Comparison of ENCODE assay signal across 16 cellular contexts in the genomic region with DNA sequence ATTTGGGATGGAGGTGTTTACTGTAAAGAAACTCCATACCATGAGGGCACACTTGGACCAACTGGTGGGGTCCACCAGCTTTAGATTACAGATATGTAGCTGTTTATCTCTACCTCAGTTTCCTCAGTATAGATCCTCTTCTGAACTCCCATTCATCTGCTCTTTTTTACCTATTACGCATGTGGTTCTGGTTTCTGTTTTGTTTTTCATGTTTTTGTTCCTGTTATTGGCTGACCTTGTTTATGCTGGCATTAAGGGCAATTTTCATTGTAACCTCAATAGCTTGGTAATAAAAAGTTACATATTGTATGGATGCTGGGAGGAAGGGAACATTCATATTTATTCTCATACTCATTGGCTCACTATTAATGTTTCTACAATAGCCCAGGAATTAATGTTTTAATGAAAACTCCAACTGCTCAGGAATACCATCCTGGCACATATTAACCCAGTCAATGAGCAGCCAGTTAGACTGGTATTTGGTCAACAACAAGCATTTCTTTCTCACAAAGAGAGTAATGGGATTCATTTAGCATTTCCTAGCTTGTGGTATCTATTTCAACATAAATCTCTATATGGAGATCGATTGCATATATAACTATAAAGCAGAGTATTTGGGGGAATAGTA.
DNase-seq lines count a peak whose midpoint lies in the region; ATAC-seq and TF ChIP-seq lines count a peak whose summit lies in the region.
"Had no signal": no experiment of that assay in that cellular context is flagged by ENCODE, and none has a peak within 500 bp of the region (broad histone marks: within the 10 kb centered on the region; RNA-seq: fewer than 3 reads in every experiment).

No MANE protein-coding gene starts in this region.

- no peak for TF ChIP-seq POLR2A in gastroesophageal sphincter (IDR thresholded peaks at IDR 0.05)

- no peak overlapping the region for H3K27ac ChIP-seq in gastroesophageal sphincter

- no peak overlapping the region for H3K4me3 ChIP-seq in gastroesophageal sphincter

- H3K27me3 ChIP-seq in gastroesophageal sphincter = no peaks in the 10 kb centered on the region

- peak; percentile 83 for ATAC-seq in GM18508 (IDR thresholded peaks at IDR 0.05; ENCODE audit: insufficient read depth, unreplicated experiment)
- peak; percentile 65 for ATAC-seq in GM19467 (IDR thresholded peaks at IDR 0.05; ENCODE audit: unreplicated experiment)
- ATAC-seq in HG02870 (IDR thresholded peaks at IDR 0.05; ENCODE audit: unreplicated experiment) = peak; percentile 68
- peak; percentile 77 for ATAC-seq in HG03565 (IDR thresholded peaks at IDR 0.05; ENCODE audit: unreplicated experiment)
- ATAC-seq in gastroesophageal sphincter = no peak
- no peak for ATAC-seq in esophagus mucosa

- TF ChIP-seq EP300 in gastroesophageal sphincter (IDR thresholded peaks at IDR 0.05) = no peak

- DNase-seq in dermis blood vessel endothelial cell (no peak), HK-2 (ENCODE audit: unreplicated experiment) (no peak)
- DNase-seq: activated CD4-positive, CD25-positive, alpha-beta regulatory T cell treated with anti-CD3 and anti-CD28 coated beads, Interleukin-2, amount 50 U/mL, for 72 hours; DMS53; endodermal cell; NCI-H1048; NCI-H226; stimulated activated CD4-positive, alpha-beta T cell treated with anti-CD3 and anti-CD28 coated beads, Interleukin-4, amount 100 ng/mL, for 1 hour; stimulated activated naive B cell treated with anti-CD40 and anti-IgM and Interleukin-4, amounts not matched to agents 10 μg/mL and 1 μg/mL and 100 μg/mL, for 72 hours; T-helper 1 cell had no signal

- peaks cover 0 to 35% (median 10%) of the 10 kb centered on the region in 3 donors for H3K4me1 ChIP-seq in gastroesophageal sphincter

- WGBS in gastroesophageal sphincter (ENCODE audit: low coverage in 1 of 2), 2 donors = 65 to 72% methylated on average over 2 of the region's 2 CpGs

- no peaks in the 10 kb centered on the region for H3K36me3 ChIP-seq in gastroesophageal sphincter

- TF ChIP-seq CTCF in gastroesophageal sphincter (IDR thresholded peaks at IDR 0.05) = no peak

- H3K9me3 ChIP-seq in gastroesophageal sphincter = no peaks in the 10 kb centered on the region

Comparison
In these comparisons a context has a peak if more than half of its experiments do, and no peak if none do; other contexts are left out.
1. ATAC-seq: peak in GM18508 (single experiment), GM19467 (single experiment), HG02870 (single experiment) and HG03565 (single experiment); none in gastroesophageal sphincter (single experiment) and esophagus mucosa (single experiment).